Comparison of ENCODE assay signal across 8 cellular contexts in genomic region chr21:34544032-34544496, GRCh38. TPM values are rescaled to one million over a fixed set of nuclear protein-coding genes. Genes with fewer than 3 reads are reported as not detected.
A peak's percentile ranks its signal among the peaks of the same experiment; 100 is the strongest.
DNase-seq lines count a peak whose midpoint lies in the region; ATAC-seq, FAIRE-seq and TF ChIP-seq lines count a peak whose summit lies in the region.

No MANE protein-coding gene starts in this region.

- DNase-seq in Calu3 (peak; percentile 85), HTR-8/SVneo (ENCODE audit: insufficient read length, low spot score) (peak; percentile 44), RWPE1 (ENCODE audit: low spot score) (peak; percentile 78), astrocyte (ENCODE audit: low read depth) (peak; percentile 61), immature natural killer cell (peak; percentile 18 to 46 (median 31))
- DNase-seq in stimulated activated CD4-positive, alpha-beta T cell treated with anti-CD3 and anti-CD28 coated beads, Interleukin-4, amount 100 ng/mL, for 24 hours = peak; percentile 58

- H3K27me3 Mint-ChIP-seq in Calu3 (ENCODE audit: unreplicated experiment) (no peaks in the 10 kb centered on the region), astrocyte (ENCODE audit: low read depth, unreplicated experiment) (no peaks in the 10 kb centered on the region), immature natural killer cell (ENCODE audit: low read depth in 3 of 3) (peaks cover 0 to 2% (median 2%) of the 10 kb centered on the region in 3 donors)

- H3K27ac Mint-ChIP-seq in Calu3 (ENCODE audit: unreplicated experiment) (peak overlapping the region; percentile 85), astrocyte (ENCODE audit: unreplicated experiment) (peak overlapping the region; percentile 100), immature natural killer cell (no peak overlapping the region)

- no peaks in the 10 kb centered on the region for H3K9me3 ChIP-seq in astrocyte (ENCODE audit: insufficient read depth, low read depth, low read length)

- H3K27ac ChIP-seq in RWPE1 (no peak overlapping the region), astrocyte (ENCODE audit: low read depth, low read length) (peak overlapping the region; percentile 82)

- H3K36me3 Mint-ChIP-seq in Calu3 (ENCODE audit: insufficient read depth, unreplicated experiment) = peaks cover 19% of the 10 kb centered on the region
- peaks cover 13% of the 10 kb centered on the region for H3K36me3 Mint-ChIP-seq in astrocyte (ENCODE audit: low read depth, unreplicated experiment)
- H3K36me3 Mint-ChIP-seq in immature natural killer cell = peaks cover 0 to 3% (median 0%) of the 10 kb centered on the region in 3 donors

- H3K4me3 ChIP-seq in astrocyte (ENCODE audit: insufficient read depth, low read depth, low read length) = no peak overlapping the region

- peak overlapping the region; percentile 21 for H3K4me3 Mint-ChIP-seq in Calu3 (ENCODE audit: low read depth, unreplicated experiment)
- peak overlapping the region; percentile 66 for H3K4me3 Mint-ChIP-seq in astrocyte (ENCODE audit: unreplicated experiment)
- no peak overlapping the region for H3K4me3 Mint-ChIP-seq in immature natural killer cell

- BruUV-seq in Calu3 (replicated peaks; lab: Mats Ljungman, UMichigan) = no TSS peak

- H3K36me3 ChIP-seq in astrocyte (ENCODE audit: insufficient read depth, low read length) = no peaks in the 10 kb centered on the region

- intact Hi-C loops in Calu3 (cut with micrococcal nuclease; ENCODE audit: unreplicated experiment) = loop anchor here (2.0 kb wide), 1 partner anchor 17 kb away; no protein-coding TSS in a partner anchor

- ATAC-seq in HG02852 (IDR thresholded peaks at IDR 0.05; ENCODE audit: unreplicated experiment) = no peak
- no peak for ATAC-seq in HG03469 (IDR thresholded peaks at IDR 0.05; ENCODE audit: unreplicated experiment)

- TF ChIP-seq CTCF in Calu3 (IDR thresholded peaks at IDR 0.05; ENCODE audit: unreplicated experiment) = peak; percentile 46
- TF ChIP-seq CTCF in RWPE1 (conservative IDR thresholded peaks at IDR 0.05; ENCODE audit: low read depth) = peak; percentile 36
- peak; percentile 69 for TF ChIP-seq CTCF in astrocyte (IDR thresholded peaks at IDR 0.05; ENCODE audit: insufficient read depth, low read depth, low read length)

- POLR2A ChIA-PET in RWPE1 (lab: Yijun Ruan, JAX; ENCODE audit: low non-redundant PET) = no interaction called here

- CTCF ChIA-PET in Calu3 (lab: Charles Lee) (interaction anchor here (1.1 to 3.6 kb wide), 3 partner anchors 17 to 59 kb away, joined by 7 to 24 read pairs (median 12); no protein-coding TSS in a partner anchor), RWPE1 (lab: Yijun Ruan, JAX) (interaction anchor here (0.6 kb wide), 1 partner anchor 11 kb away, joined by 3 read pairs; no protein-coding TSS in a partner anchor)

- H3K9me3 Mint-ChIP-seq in Calu3 (ENCODE audit: low read depth, unreplicated experiment) = no peaks in the 10 kb centered on the region
- H3K9me3 Mint-ChIP-seq in astrocyte (ENCODE audit: unreplicated experiment) = peaks cover 3% of the 10 kb centered on the region
- H3K9me3 Mint-ChIP-seq in immature natural killer cell = no peaks in the 10 kb centered on the region

- H3K9ac ChIP-seq in astrocyte (ENCODE audit: low read length) = no peak overlapping the region

- H2AFZ ChIP-seq in astrocyte (ENCODE audit: low read depth, low read length) = no peak overlapping the region

- FAIRE-seq in HTR-8/SVneo (lab: Jason Lieb, UNC) (no peak), astrocyte (lab: Jason Lieb, UNC) (no peak)

- H3K4me1 ChIP-seq in astrocyte (ENCODE audit: insufficient read depth, low read length) = peaks cover 19% of the 10 kb centered on the region

- no peaks in the 10 kb centered on the region for H4K20me1 ChIP-seq in astrocyte (ENCODE audit: insufficient read depth, low read length)

- no peaks in the 10 kb centered on the region for H3K79me2 ChIP-seq in astrocyte (ENCODE audit: insufficient read depth, low read length)

- H3K4me2 ChIP-seq in astrocyte (ENCODE audit: low read length) = no peak overlapping the region

- H3K4me1 Mint-ChIP-seq in Calu3 (ENCODE audit: low read depth, unreplicated experiment) (peaks cover 42% of the 10 kb centered on the region), astrocyte (ENCODE audit: low read depth, unreplicated experiment) (peaks cover 38% of the 10 kb centered on the region), immature natural killer cell (peaks cover 11 to 16% of the 10 kb centered on the region in 2 donors)

- no peaks in the 10 kb centered on the region for H3K27me3 ChIP-seq in astrocyte (ENCODE audit: insufficient read depth, low read length)

RNA-seq across cellular contexts. Expression of gene KCNE1, which starts 32.1 kb away (rescaled TPM):
- total RNA-seq in Calu3 (2022) = 0.28 TPM in 1 of 2 replicates, not detected in the other
- total RNA-seq in astrocyte = 0.43 and 0.73 TPM in 2 replicates
- polyA plus RNA-seq in immature natural killer cell = not detected

Comparison
In these comparisons a context has a peak if more than half of its experiments do, and no peak if none do; other contexts are left out.
1. DNase-seq: peak in every context shown above with its lines; median percentile 85 in Calu3; 78 in RWPE1; 61 in astrocyte; 58 in stimulated activated CD4-positive, alpha-beta T cell treated with anti-CD3 and anti-CD28 coated beads, Interleukin-4, amount 100 ng/mL, for 24 hours; 44 in HTR-8/SVneo; 31 in immature natural killer cell.
2. H3K27ac Mint-ChIP-seq: peak in Calu3 (single experiment) and astrocyte (single experiment); none in immature natural killer cell (0 of 6).
3. H3K4me3 Mint-ChIP-seq: peak in Calu3 (single experiment) and astrocyte (single experiment); none in immature natural killer cell (0 of 5).
4. Peak in every context shown above with its lines, with median percentiles within 50 percentile points of each other: CTCF ChIP-seq.